In the genomic region with DNA sequence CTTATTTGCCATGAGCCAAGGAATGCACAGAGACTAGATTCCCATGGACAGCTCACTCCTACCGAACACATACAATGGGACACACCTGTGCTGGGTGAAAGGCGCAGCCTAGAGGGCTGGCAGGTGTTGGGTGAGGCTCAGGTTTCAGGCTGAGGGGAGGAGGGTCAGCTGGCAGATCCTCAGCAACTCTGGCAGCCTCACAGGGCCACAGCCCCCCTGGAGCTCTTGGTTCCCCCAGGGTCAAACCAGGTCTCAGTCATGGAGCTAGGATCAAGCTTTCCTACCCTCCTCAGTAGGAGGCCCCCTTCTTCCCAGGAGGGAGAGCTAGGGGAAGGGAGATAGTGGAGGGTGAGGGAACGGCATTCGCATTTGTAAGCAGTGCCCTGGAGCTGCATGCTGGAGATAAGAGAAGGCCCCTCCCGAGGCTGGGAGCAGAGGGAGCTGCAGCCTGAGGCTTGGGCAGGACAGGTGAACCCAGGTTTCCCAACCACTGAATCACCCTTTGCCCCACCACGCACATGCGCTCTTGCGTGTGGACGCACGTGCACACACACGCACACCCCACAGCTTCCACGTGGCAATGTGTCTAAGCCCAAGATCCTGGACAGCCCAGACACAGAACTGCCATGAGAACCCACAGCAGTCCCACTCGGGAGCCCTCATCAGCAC, we compare ENCODE assay signal across 14 cellular contexts. TPM values are rescaled to one million over a fixed set of nuclear protein-coding genes. Genes with fewer than 3 reads are reported as not detected.
DNase-seq lines count a peak whose midpoint lies in the region; ATAC-seq and TF ChIP-seq lines count a peak whose summit lies in the region.
"Had no signal": no experiment of that assay in that cellular context is flagged by ENCODE, and none has a peak within 500 bp of the region (broad histone marks: within the 10 kb centered on the region; RNA-seq: fewer than 3 reads in every experiment).

No MANE protein-coding gene starts in this region.

- no peaks in the 10 kb centered on the region for H3F3A ChIP-seq in GM23248 (ENCODE audit: insufficient read depth)

- H4K20me1 ChIP-seq in GM23248 (ENCODE audit: insufficient read depth), result no peaks in the 10 kb centered on the region

- H3K27me3 ChIP-seq in Caco-2 (replicated peaks; ENCODE audit: control insufficient read depth, insufficient read depth, low read length), result no peaks in the 10 kb centered on the region
- no peaks in the 10 kb centered on the region for H3K27me3 ChIP-seq in RWPE2 (ENCODE audit: insufficient read depth, poor library complexity, severe bottlenecking)
- no peaks in the 10 kb centered on the region for H3K27me3 ChIP-seq in GM23248 (replicated peaks; ENCODE audit: insufficient read depth)
- H3K27me3 ChIP-seq: breast epithelium had no signal

- peak overlapping the region; percentile 67 for H3K27ac Mint-ChIP-seq in Caco-2 (ENCODE audit: unreplicated experiment)
- H3K27ac Mint-ChIP-seq: activated T-helper 2 cell treated with anti-CD3 and anti-CD28 coated beads, Interferon-gamma antibody, Interleukin-2, Interleukin-4, amounts not matched to agents 10 μg/mL and 5 μg/mL and 100 μg/mL, durations not matched to agents 14 hours and 24 hours and 36 hours had no signal

- no peak overlapping the region for H3K4me3 ChIP-seq in Caco-2 (ENCODE audit: low read depth, low read length)
- H3K4me3 ChIP-seq in RWPE2 (ENCODE audit: severe bottlenecking), result no peak overlapping the region
- no peak overlapping the region for H3K4me3 ChIP-seq in GM23248
- H3K4me3 ChIP-seq: breast epithelium had no signal

- peaks cover 8% of the 10 kb centered on the region for H3K36me3 Mint-ChIP-seq in Caco-2 (ENCODE audit: insufficient read depth, unreplicated experiment)

- H3K27me3 Mint-ChIP-seq in Caco-2 (ENCODE audit: insufficient read depth, unreplicated experiment), result no peaks in the 10 kb centered on the region

- POLR2A ChIA-PET in Caco-2 (lab: Charles Lee), result no interaction called here

- peaks cover 9% of the 10 kb centered on the region for H3K4me1 Mint-ChIP-seq in Caco-2 (ENCODE audit: low read depth, unreplicated experiment)

- H3K27ac ChIP-seq in RWPE2 (ENCODE audit: poor library complexity, severe bottlenecking) (peak overlapping the region; percentile 3), GM23248 (no peak overlapping the region)
- H3K27ac ChIP-seq: breast epithelium, epithelial cell of prostate had no signal

- no peak for TF ChIP-seq CTCF in Caco-2 (IDR thresholded peaks at IDR 0.05; ENCODE audit: insufficient read depth in 1 of 2, low read depth in 1 of 2, low read length in 1 of 2, severe bottlenecking in 1 of 2, unreplicated experiment in 1 of 2)
- no peak for TF ChIP-seq CTCF in RWPE2 (IDR thresholded peaks at IDR 0.05; ENCODE audit: poor library complexity, severe bottlenecking)

- no peaks in the 10 kb centered on the region for H3K79me2 ChIP-seq in GM23248 (ENCODE audit: insufficient read depth)

- ATAC-seq in RWPE2 (ENCODE audit: low read depth), result peak; percentile 86
- no peak for ATAC-seq in GM19395 (IDR thresholded peaks at IDR 0.05; ENCODE audit: unreplicated experiment)
- no peak for ATAC-seq in GM19397 (IDR thresholded peaks at IDR 0.05; ENCODE audit: unreplicated experiment)
- ATAC-seq: stimulated activated naive CD8-positive, alpha-beta T cell treated with anti-CD3 and anti-CD28 coated beads, Interleukin-15, Interleukin-2, amounts not matched to agents 100 U/mL and 50 U/mL, for 24 hours had no signal

- WGBS in GM23248 (ENCODE audit: low coverage in 1 of 2, low lambda C conversion rate in 2 of 2, missing lambda C conversion rate in 2 of 2), 2 experiments, result 50 to 55% methylated on average over 13 of the region's 13 CpGs

- H3K9me2 ChIP-seq in GM23248 (ENCODE audit: insufficient read depth), result no peaks in the 10 kb centered on the region

- BruUV-seq in Caco-2 (replicated peaks; lab: Mats Ljungman, UMichigan), result no TSS peak

- in situ Hi-C loops in GM23248 (cut with MboI), result no loop called here

- H3K9ac ChIP-seq in GM23248, result no peak overlapping the region

- peaks cover 8% of the 10 kb centered on the region for H3K4me1 ChIP-seq in Caco-2
- peaks cover 4% of the 10 kb centered on the region for H3K4me1 ChIP-seq in RWPE2 (ENCODE audit: insufficient read depth, poor library complexity, severe bottlenecking)
- no peaks in the 10 kb centered on the region for H3K4me1 ChIP-seq in GM23248 (ENCODE audit: insufficient read depth)
- H3K4me1 ChIP-seq: breast epithelium had no signal

- CTCF ChIA-PET in Caco-2 (lab: Charles Lee), result interaction anchor here (0.7 kb wide), 1 partner anchor 13 kb away, joined by 3 read pairs; no protein-coding TSS in a partner anchor

- no peak overlapping the region for H3K4me3 Mint-ChIP-seq in Caco-2 (ENCODE audit: unreplicated experiment)

- no peak overlapping the region for H3K4me2 ChIP-seq in GM23248 (ENCODE audit: unreplicated experiment)

- H3K9me3 Mint-ChIP-seq in Caco-2 (ENCODE audit: unreplicated experiment), result no peaks in the 10 kb centered on the region

- DNase-seq in Caco-2 (peak; percentile 61 to 82), NCI-H2029 (lab: John Stamatoyannopoulos, UW) (peak; percentile 30), RWPE2 (ENCODE audit: low spot score) (no peak), left kidney (ENCODE audit: low read depth, low spot score) (peak; percentile 25), Ammon's horn (ENCODE audit: low spot score) (no peak), GM23248 (no peak)
- DNase-seq: Kasumi-1; stimulated activated CD4-positive, alpha-beta T cell treated with anti-CD3 and anti-CD28 coated beads, Interleukin-2, amount 100 ng/mL, for 48 hours; stimulated activated naive CD8-positive, alpha-beta T cell treated with anti-CD3 and anti-CD28 coated beads, Interleukin-15, Interleukin-2, amounts not matched to agents 100 U/mL and 50 U/mL, for 24 hours had no signal

- H3K9me3 ChIP-seq in Caco-2 (no peaks in the 10 kb centered on the region), RWPE2 (ENCODE audit: severe bottlenecking) (no peaks in the 10 kb centered on the region), GM23248 (ENCODE audit: low read depth) (no peaks in the 10 kb centered on the region)
- H3K9me3 ChIP-seq: breast epithelium had no signal

- H3K36me3 ChIP-seq in Caco-2 (ENCODE audit: control insufficient read depth, insufficient read depth, low read length) (no peaks in the 10 kb centered on the region), RWPE2 (ENCODE audit: low read depth) (no peaks in the 10 kb centered on the region), GM23248 (ENCODE audit: low read depth) (no peaks in the 10 kb centered on the region)
- H3K36me3 ChIP-seq: breast epithelium had no signal

- H2AFZ ChIP-seq in GM23248, result no peak overlapping the region

- intact Hi-C loops in Caco-2 (cut with micrococcal nuclease; ENCODE audit: unreplicated experiment), result no loop called here

RNA-seq across cellular contexts. Expression of a gene that starts 26.3 kb away (rescaled TPM):
- 267 and 293 TPM in 2 replicates for total RNA-seq in Caco-2 (2022)
- total RNA-seq in GM23248 (2014; rRNA removed; shearing (Covaris generic)), result 106 and 107 TPM in 2 replicates
- polyA plus RNA-seq in GM23248 (2016; fragmentation: Nextera tagmentation; extraction: Ambion mirVana), result 64.1 and 64.6 TPM in 2 replicates

Comparison
In these comparisons a context has a peak if more than half of its experiments do, and no peak if none do; other contexts are left out.
1. DNase-seq: peak in Caco-2 (2 of 2), NCI-H2029 (single experiment) and left kidney (single experiment); none in RWPE2 (single experiment), Ammon's horn (single experiment) and GM23248 (single experiment).